11 cellular contexts compared by ENCODE assay signal in the genomic region with DNA sequence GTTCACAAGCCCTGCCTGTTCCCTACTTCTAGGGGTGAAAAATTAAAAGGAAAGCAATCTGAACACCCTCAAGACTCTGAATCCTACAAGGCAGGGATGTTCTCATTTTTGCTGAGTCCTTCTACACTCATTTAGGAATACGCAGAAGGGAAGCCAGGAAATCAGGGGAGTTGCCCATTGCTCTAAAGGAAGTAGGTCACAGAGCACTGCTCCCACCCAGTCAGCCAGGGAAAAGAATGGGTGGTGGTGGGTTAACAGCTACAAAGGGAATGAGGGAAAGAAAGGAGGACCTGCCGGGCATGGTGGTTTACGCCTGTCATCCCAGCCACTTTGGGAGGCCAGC. TPM values are rescaled to one million over a fixed set of nuclear protein-coding genes. Genes with fewer than 3 reads are reported as not detected.
A peak's percentile ranks its signal among the peaks of the same experiment; 100 is the strongest.
DNase-seq lines count a peak whose midpoint lies in the region; ATAC-seq, FAIRE-seq and TF ChIP-seq lines count a peak whose summit lies in the region.
"Had no signal": no experiment of that assay in that cellular context is flagged by ENCODE, and none has a peak within 500 bp of the region (broad histone marks: within the 10 kb centered on the region; RNA-seq: fewer than 3 reads in every experiment).

No MANE protein-coding gene starts in this region.

- no peak for TF ChIP-seq CTCF in CD4-positive, alpha-beta T cell (IDR thresholded peaks at IDR 0.05)
- no peak for TF ChIP-seq CTCF in foreskin keratinocyte (conservative IDR thresholded peaks at IDR 0.05)

- peaks cover 23% of the 10 kb centered on the region for H3K27me3 ChIP-seq in CD4-positive, alpha-beta T cell (ENCODE audit: control insufficient read depth, insufficient read depth, low read length)
- no peaks in the 10 kb centered on the region for H3K27me3 ChIP-seq in adipocyte (replicated peaks; ENCODE audit: control insufficient read depth, insufficient read depth, low read length)
- H3K27me3 ChIP-seq in foreskin keratinocyte, result no peaks in the 10 kb centered on the region
- H3K27me3 ChIP-seq in rectal smooth muscle tissue (ENCODE audit: control insufficient read depth, insufficient read depth, low read length), result no peaks in the 10 kb centered on the region

- H3K27me3 Mint-ChIP-seq in CD4-positive, alpha-beta T cell, result peaks cover 26% of the 10 kb centered on the region

- H3K36me3 Mint-ChIP-seq in CD4-positive, alpha-beta T cell (ENCODE audit: low read depth), result no peaks in the 10 kb centered on the region

- H3K27ac Mint-ChIP-seq in CD4-positive, alpha-beta T cell, result no peak overlapping the region

- POLR2A ChIA-PET in CD4-positive, alpha-beta T cell (lab: Charles Lee), result no interaction called here

- peak overlapping the region; percentile 77 for H3K4me3 ChIP-seq in adipocyte (ENCODE audit: low read length)
- H3K4me3 ChIP-seq in rectal smooth muscle tissue (ENCODE audit: low read length), result no peak overlapping the region

- CTCF ChIA-PET in CD4-positive, alpha-beta T cell (lab: Charles Lee), result interaction anchor here (1.2 to 1.5 kb wide), 2 partner anchors 7 to 72 kb away, joined by 3 to 6 read pairs; no protein-coding TSS in a partner anchor

- peak overlapping the region; percentile 96 for H3K9ac ChIP-seq in adipocyte (ENCODE audit: low read length)
- no peak overlapping the region for H3K9ac ChIP-seq in rectal smooth muscle tissue (ENCODE audit: low read length)

- no peak for FAIRE-seq in HTR-8/SVneo (lab: Jason Lieb, UNC)

- H3K9me3 ChIP-seq in CD4-positive, alpha-beta T cell (ENCODE audit: control insufficient read depth, low read length), result no peaks in the 10 kb centered on the region
- no peaks in the 10 kb centered on the region for H3K9me3 ChIP-seq in adipocyte (ENCODE audit: control insufficient read depth, low read length)

- peaks cover 44% of the 10 kb centered on the region for H3K4me1 ChIP-seq in adipocyte (ENCODE audit: control insufficient read depth, insufficient read depth, low read length)
- H3K4me1 ChIP-seq in foreskin keratinocyte, result peaks cover 36% of the 10 kb centered on the region
- peaks cover 25% of the 10 kb centered on the region for H3K4me1 ChIP-seq in rectal smooth muscle tissue (ENCODE audit: control insufficient read depth, insufficient read depth, low read length)

- no peak for DNase-seq in CD4-positive, alpha-beta T cell
- DNase-seq in adipocyte (ENCODE audit: low read depth) (no peak), foreskin keratinocyte (peak in 1 of 2 donors; percentile 34), NCI-H510A treated with DMSO at 0.1 percent for 48 hours (lab: John Stamatoyannopoulos, UW) (no peak), HuH-7 (ENCODE audit: low spot score) (no peak), HTR-8/SVneo (ENCODE audit: insufficient read length, low spot score) (no peak)
- DNase-seq: activated CD4-positive, CD25-positive, alpha-beta regulatory T cell; NCI-H526 had no signal

- H3K36me3 ChIP-seq in adipocyte (ENCODE audit: control insufficient read depth, insufficient read depth, low read length, severe bottlenecking) (no peaks in the 10 kb centered on the region), rectal smooth muscle tissue (ENCODE audit: control insufficient read depth, insufficient read depth, low read length) (no peaks in the 10 kb centered on the region)

- H3K4me1 Mint-ChIP-seq in CD4-positive, alpha-beta T cell (ENCODE audit: low read depth), result peaks cover 25% of the 10 kb centered on the region

- intact Hi-C loops in CD4-positive, alpha-beta T cell (cut with DNase I, micrococcal nuclease), result loop anchor here in 1 of 2 experiments (10.0 kb wide), 2 partner anchors 411 to 561 kb away; a partner anchor contains a TSS

- peak overlapping the region; percentile 27 for H3K4me3 Mint-ChIP-seq in CD4-positive, alpha-beta T cell
- H3K4me3 Mint-ChIP-seq: central memory CD8-positive, alpha-beta T cell had no signal

- no peak overlapping the region for H3K27ac ChIP-seq in CD4-positive, alpha-beta T cell (ENCODE audit: low read depth, low read length)
- peak overlapping the region; percentile 75 for H3K27ac ChIP-seq in foreskin keratinocyte
- peak overlapping the region; percentile 89 for H3K27ac ChIP-seq in rectal smooth muscle tissue (ENCODE audit: low read depth, low read length)

- H3K9me3 Mint-ChIP-seq in CD4-positive, alpha-beta T cell, result no peaks in the 10 kb centered on the region
- H3K9me3 Mint-ChIP-seq: central memory CD8-positive, alpha-beta T cell had no signal

- ATAC-seq in CD4-positive, alpha-beta T cell (ENCODE audit: poor library complexity), result no peak
- ATAC-seq in foreskin keratinocyte (no peak), GM18873 (IDR thresholded peaks at IDR 0.05; ENCODE audit: low FRiP score, unreplicated experiment) (no peak)

RNA-seq across cellular contexts. Expression of a gene that starts 2.4 kb away (rescaled TPM):
- under 1 TPM; 0.14 to 0.25 TPM for total RNA-seq in CD4-positive, alpha-beta T cell
- 23.7 and 23.8 TPM in 2 replicates for total RNA-seq in foreskin keratinocyte
- 6.1 and 6.7 TPM in 2 replicates for polyA plus RNA-seq in foreskin keratinocyte

Comparison
In these comparisons a context has a peak if more than half of its experiments do, and no peak if none do; other contexts are left out.
1. RNA of a gene that starts 2.4 kb away (total RNA-seq): 23.7 to 23.8 TPM in foreskin keratinocyte; 0.14 to 0.25 TPM in CD4-positive, alpha-beta T cell; every median in the first group is over 10 times any median in the second.